Comparison of ENCODE assay signal across 10 cellular contexts in the genomic region with DNA sequence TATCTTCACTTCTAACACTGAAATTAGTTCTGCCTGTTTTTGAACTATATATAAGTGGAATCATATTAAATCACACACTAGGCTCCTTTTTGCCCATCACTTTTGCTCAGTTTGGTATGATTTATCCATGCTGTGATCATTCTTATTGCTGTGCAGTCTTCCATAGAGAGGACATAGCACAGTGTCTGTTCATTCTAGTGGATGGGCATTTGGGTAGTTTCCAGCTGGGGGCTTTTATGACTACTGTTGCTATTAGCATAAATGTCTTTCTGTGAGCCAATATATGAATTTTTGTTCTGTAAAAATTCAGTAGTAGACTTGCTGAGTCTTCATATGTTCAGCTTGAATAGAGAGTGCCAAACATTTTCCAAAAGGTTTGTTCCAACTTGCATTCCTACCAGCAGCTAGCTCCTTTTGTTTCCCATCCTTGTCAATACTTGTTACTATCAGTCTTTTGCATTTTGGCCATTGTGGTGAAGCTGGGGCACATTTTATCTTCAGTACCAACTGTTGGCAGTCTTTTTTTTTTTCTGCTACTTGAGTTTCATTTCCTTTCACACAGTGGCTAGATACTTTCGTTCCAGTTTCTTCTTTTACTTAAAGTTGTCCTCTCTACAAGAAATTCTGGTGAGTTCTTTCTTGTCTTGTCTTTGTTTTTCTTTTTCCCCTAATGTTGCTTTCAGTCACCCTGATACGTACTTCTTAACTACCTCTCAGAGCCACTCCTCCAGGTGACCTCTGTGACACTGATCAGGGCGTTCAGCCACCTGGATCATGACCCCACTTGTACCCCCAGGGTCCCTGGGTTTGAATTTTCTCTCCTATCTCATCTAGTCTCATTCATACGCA.
DNase-seq lines count a peak whose midpoint lies in the region; ATAC-seq and TF ChIP-seq lines count a peak whose summit lies in the region.
"Had no signal": no experiment of that assay in that cellular context is flagged by ENCODE, and none has a peak within 500 bp of the region (broad histone marks: within the 10 kb centered on the region; RNA-seq: fewer than 3 reads in every experiment).

No MANE protein-coding gene starts in this region.

- no peaks in the 10 kb centered on the region for H3K36me3 Mint-ChIP-seq in activated B cell treated with CpG ODN at 0.5 μM for 24 hours (ENCODE audit: low read depth)

- peak overlapping the region; percentile 62 for H3K4me3 Mint-ChIP-seq in activated B cell treated with CpG ODN at 0.5 μM for 24 hours

- no peak for TF ChIP-seq CTCF in GM06990 (IDR thresholded peaks at IDR 0.05; ENCODE audit: insufficient read depth, low read length, poor library complexity, severe bottlenecking)
- TF ChIP-seq CTCF in activated B cell treated with CpG ODN at 0.5 μM for 24 hours (IDR thresholded peaks at IDR 0.05) = no peak

- CTCF ChIA-PET in activated B cell treated with CpG ODN at 0.5 μM for 24 hours (lab: Charles Lee) = interaction anchor here (2.6 to 2.7 kb wide), 2 partner anchors 25 to 28 kb away, joined by 5 to 16 read pairs; no protein-coding TSS in a partner anchor

- no peaks in the 10 kb centered on the region for H3K27me3 ChIP-seq in GM06990 (replicated peaks; ENCODE audit: control insufficient read depth, insufficient read depth, low read length)

- DNase-seq in GM06990 (ENCODE audit: extremely low read depth, insufficient read length) (peak; percentile 58), activated B cell treated with CpG ODN at 0.5 μM for 24 hours (no peak), DMS53 treated with DMSO at 0.1 percent for 48 hours (lab: John Stamatoyannopoulos, UW; ENCODE audit: unreplicated experiment) (no peak), NCI-H1436 (lab: John Stamatoyannopoulos, UW) (no peak), NCI-H2227 treated with DMSO at 0.1 percent for 48 hours (lab: John Stamatoyannopoulos, UW) (no peak)
- DNase-seq in stimulated activated CD4-positive, alpha-beta T cell treated with anti-CD3 and anti-CD28 coated beads, Interleukin-2, amount 100 ng/mL, for 24 hours = no peak
- DNase-seq: activated T-cell treated with anti-CD3 and anti-CD28 coated beads for 4 hours, NCI-H2029 treated with DMSO at 0.1 percent for 48 hours had no signal

- no peak overlapping the region for H3K4me3 ChIP-seq in GM06990 (replicated peaks; ENCODE audit: low read depth, low read length)

- POLR2A ChIA-PET in activated B cell treated with CpG ODN at 0.5 μM for 24 hours (lab: Charles Lee) = interaction anchor here (0.7 to 2.8 kb wide), 8 partner anchors 10 to 199 kb away, joined by 3 to 16 read pairs (median 3); partner anchors contain the start of gene BMP2K

- H3K4me1 Mint-ChIP-seq in activated B cell treated with CpG ODN at 0.5 μM for 24 hours = peaks cover 71% of the 10 kb centered on the region

- H3K27ac Mint-ChIP-seq in activated B cell treated with CpG ODN at 0.5 μM for 24 hours = peak overlapping the region; percentile 93

- H3K27me3 Mint-ChIP-seq in activated B cell treated with CpG ODN at 0.5 μM for 24 hours = no peaks in the 10 kb centered on the region

- peak; percentile 74 for ATAC-seq in GM19438 (IDR thresholded peaks at IDR 0.05; ENCODE audit: low read depth, unreplicated experiment)
- peak; percentile 76 for ATAC-seq in HG03135 (IDR thresholded peaks at IDR 0.05; ENCODE audit: unreplicated experiment)
- peak; percentile 78 for ATAC-seq in activated B cell treated with CpG ODN at 0.5 μM for 24 hours (ENCODE audit: low read depth)

- H3K9me3 Mint-ChIP-seq in activated B cell treated with CpG ODN at 0.5 μM for 24 hours = no peaks in the 10 kb centered on the region

- intact Hi-C loops in activated B cell treated with CpG ODN at 0.5 μM for 24 hours (cut with micrococcal nuclease) = loop anchor here (1.0 kb wide), 2 partner anchors 8 to 24 kb away; no protein-coding TSS in a partner anchor

- no peaks in the 10 kb centered on the region for H3K36me3 ChIP-seq in GM06990 (ENCODE audit: control insufficient read depth, insufficient read depth, low read length)
